Comparison of ENCODE assay signal across 10 cellular contexts in the genomic region with DNA sequence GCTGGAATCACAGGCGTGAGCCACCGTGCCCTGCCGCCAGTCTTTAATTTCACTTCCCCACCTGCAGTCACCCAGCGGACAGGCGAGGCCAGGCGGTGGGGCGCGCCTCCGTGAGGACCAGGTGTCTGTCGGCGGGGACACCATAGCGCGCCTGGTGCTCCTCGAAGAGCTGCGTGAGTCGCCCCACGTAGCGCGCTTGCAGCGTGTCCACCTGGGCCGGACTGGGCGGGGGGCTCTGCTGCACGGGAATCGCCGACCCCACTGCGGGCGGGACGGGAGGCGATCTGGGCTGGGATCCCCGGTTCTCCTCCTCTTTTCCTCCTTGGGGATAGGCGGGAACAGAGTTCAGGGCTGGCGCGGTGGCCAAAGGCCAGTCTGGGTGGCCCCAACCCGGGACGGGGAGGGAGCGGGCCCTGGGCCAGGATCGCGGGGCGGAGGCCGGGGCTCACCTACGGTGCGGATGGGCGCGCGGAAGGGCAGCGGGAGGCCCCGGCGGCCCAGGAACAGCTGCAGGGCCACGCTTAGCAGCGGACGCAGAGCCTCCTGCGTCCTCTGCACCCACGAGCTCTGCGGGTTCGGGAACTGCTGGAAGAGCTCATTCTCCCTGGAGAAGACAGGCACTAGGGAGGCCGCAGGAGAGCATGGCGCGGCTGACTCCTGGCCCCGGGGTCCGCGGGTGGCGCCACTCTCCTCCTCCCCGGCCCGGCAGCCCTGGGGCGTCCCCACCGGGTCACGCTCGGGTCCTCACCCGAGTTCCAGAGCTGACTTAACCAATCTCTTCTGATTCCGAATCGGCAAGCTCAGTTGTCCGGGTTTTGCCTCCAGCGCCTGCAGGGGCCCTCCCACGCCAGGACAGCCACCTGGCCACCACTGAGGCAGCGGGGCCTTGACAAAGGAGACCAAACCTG. TPM values are rescaled to one million over a fixed set of nuclear protein-coding genes. Genes with fewer than 3 reads are reported as not detected.
DNase-seq lines count a peak whose midpoint lies in the region; ATAC-seq and TF ChIP-seq lines count a peak whose summit lies in the region.
"Had no signal": no experiment of that assay in that cellular context is flagged by ENCODE, and none has a peak within 500 bp of the region (broad histone marks: within the 10 kb centered on the region; RNA-seq: fewer than 3 reads in every experiment).

No MANE protein-coding gene starts in this region.

- H3K27ac Mint-ChIP-seq in effector memory CD8-positive, alpha-beta T cell = no peak overlapping the region
- no peak overlapping the region for H3K27ac Mint-ChIP-seq in neural progenitor cell
- no peak overlapping the region for H3K27ac Mint-ChIP-seq in CD4-positive, alpha-beta T cell
- no peak overlapping the region for H3K27ac Mint-ChIP-seq in osteocyte (ENCODE audit: unreplicated experiment)

- H3K27me3 ChIP-seq in HUES48 (ENCODE audit: control insufficient read depth, insufficient read depth, low read length) (peaks cover 18% of the 10 kb centered on the region), neural progenitor cell (peaks cover 42% of the 10 kb centered on the region)
- peaks cover 24% of the 10 kb centered on the region for H3K27me3 ChIP-seq in CD4-positive, alpha-beta T cell (ENCODE audit: control insufficient read depth, insufficient read depth, low read length)

- H3K9ac ChIP-seq in HUES48 (ENCODE audit: low read depth, low read length) (no peak overlapping the region), neural progenitor cell (no peak overlapping the region)

- DNase-seq in effector memory CD8-positive, alpha-beta T cell = no peak
- peak; percentile 40 for DNase-seq in neural progenitor cell (ENCODE audit: low spot score)
- no peak for DNase-seq in CD4-positive, alpha-beta T cell
- DNase-seq in NCI-H510A (lab: John Stamatoyannopoulos, UW) = no peak
- no peak for DNase-seq in osteocyte (ENCODE audit: extremely low spot score, unreplicated experiment)
- DNase-seq: EL, OCI-M1 had no signal

- 0 out of 2 replicates have a peak, but pooled peaks cover 2% of the 10 kb centered on the region for H3K36me3 ChIP-seq in HUES48 (ENCODE audit: control insufficient read depth, insufficient read depth, low read length)
- no peaks in the 10 kb centered on the region for H3K36me3 ChIP-seq in neural progenitor cell

- peak; percentile 41 for ATAC-seq in effector memory CD8-positive, alpha-beta T cell (replicated peaks)
- no peak for ATAC-seq in CD4-positive, alpha-beta T cell (ENCODE audit: poor library complexity)

- H3F3A ChIP-seq in neural progenitor cell (ENCODE audit: low read depth) = no peaks in the 10 kb centered on the region

- H3K27ac ChIP-seq in HUES48 (ENCODE audit: low read depth, low read length) (no peak overlapping the region), neural progenitor cell (no peak overlapping the region)
- no peak overlapping the region for H3K27ac ChIP-seq in CD4-positive, alpha-beta T cell (ENCODE audit: low read depth, low read length)
- H3K27ac ChIP-seq: ascending aorta had no signal

- POLR2A ChIA-PET in CD4-positive, alpha-beta T cell (lab: Charles Lee) = interaction anchor here (1.4 kb wide), 1 partner anchor 16 kb away, joined by 4 read pairs; a partner anchor contains a TSS

- CTCF ChIA-PET in CD4-positive, alpha-beta T cell (lab: Charles Lee) = interaction anchor here (0.5 kb wide), 2 partner anchors 19 to 303 kb away, joined by 3 to 5 read pairs; no protein-coding TSS in a partner anchor

- peaks cover 0 to 10% of the 10 kb centered on the region in 2 donors for H3K4me1 Mint-ChIP-seq in effector memory CD8-positive, alpha-beta T cell (ENCODE audit: low read depth in 2 of 2)
- H3K4me1 Mint-ChIP-seq in neural progenitor cell (peaks cover 6% of the 10 kb centered on the region), osteocyte (ENCODE audit: unreplicated experiment) (peaks cover 3% of the 10 kb centered on the region)
- peaks cover 15% of the 10 kb centered on the region for H3K4me1 Mint-ChIP-seq in CD4-positive, alpha-beta T cell (ENCODE audit: low read depth)

- H3K36me3 Mint-ChIP-seq in effector memory CD8-positive, alpha-beta T cell (ENCODE audit: insufficient read depth) = no peaks in the 10 kb centered on the region
- no peaks in the 10 kb centered on the region for H3K36me3 Mint-ChIP-seq in neural progenitor cell
- H3K36me3 Mint-ChIP-seq in CD4-positive, alpha-beta T cell (ENCODE audit: low read depth) = peaks cover 4% of the 10 kb centered on the region
- peaks cover 10% of the 10 kb centered on the region for H3K36me3 Mint-ChIP-seq in osteocyte (ENCODE audit: unreplicated experiment)

- H3K4me1 ChIP-seq in HUES48 (ENCODE audit: control insufficient read depth, insufficient read depth, low read length) (peaks cover 10% of the 10 kb centered on the region), neural progenitor cell (no peaks in the 10 kb centered on the region)

- peaks cover 29 to 51% of the 10 kb centered on the region in 2 donors for H3K27me3 Mint-ChIP-seq in effector memory CD8-positive, alpha-beta T cell
- H3K27me3 Mint-ChIP-seq in neural progenitor cell (ENCODE audit: insufficient read depth, low read depth) (peaks cover 26% of the 10 kb centered on the region), osteocyte (ENCODE audit: unreplicated experiment) (peaks cover 13% of the 10 kb centered on the region)
- peaks cover 40% of the 10 kb centered on the region for H3K27me3 Mint-ChIP-seq in CD4-positive, alpha-beta T cell

- peak overlapping the region; percentile 27 to 63 for H3K4me3 Mint-ChIP-seq in effector memory CD8-positive, alpha-beta T cell
- no peak overlapping the region for H3K4me3 Mint-ChIP-seq in neural progenitor cell
- no peak overlapping the region for H3K4me3 Mint-ChIP-seq in CD4-positive, alpha-beta T cell
- no peak overlapping the region for H3K4me3 Mint-ChIP-seq in osteocyte (ENCODE audit: unreplicated experiment)

- intact Hi-C loops in CD4-positive, alpha-beta T cell (cut with DNase I, micrococcal nuclease) = no loop called here

- peak overlapping the region; percentile 54 for H2AFZ ChIP-seq in neural progenitor cell (replicated peaks)

- H4K20me1 ChIP-seq in neural progenitor cell (ENCODE audit: low read depth) = no peaks in the 10 kb centered on the region

- TF ChIP-seq CTCF in neural progenitor cell (IDR thresholded peaks at IDR 0.05) = no peak
- TF ChIP-seq CTCF in CD4-positive, alpha-beta T cell (IDR thresholded peaks at IDR 0.05) = no peak
- TF ChIP-seq CTCF in osteocyte (IDR thresholded peaks at IDR 0.05) = no peak

- no peaks in the 10 kb centered on the region for H3K79me2 ChIP-seq in neural progenitor cell (ENCODE audit: low read depth)

- peak overlapping the region; percentile 75 for H3K4me2 ChIP-seq in neural progenitor cell

- H3K9me3 Mint-ChIP-seq in effector memory CD8-positive, alpha-beta T cell = no peaks in the 10 kb centered on the region
- H3K9me3 Mint-ChIP-seq in neural progenitor cell (no peaks in the 10 kb centered on the region), osteocyte (ENCODE audit: unreplicated experiment) (no peaks in the 10 kb centered on the region)
- no peaks in the 10 kb centered on the region for H3K9me3 Mint-ChIP-seq in CD4-positive, alpha-beta T cell

- H3K4me3 ChIP-seq in HUES48 (ENCODE audit: low read depth, low read length) (peak overlapping the region; percentile 58), neural progenitor cell (peak overlapping the region; percentile 44)

- H3K9me3 ChIP-seq in HUES48 (ENCODE audit: control insufficient read depth, insufficient read depth, low read length) (no peaks in the 10 kb centered on the region), neural progenitor cell (ENCODE audit: low read depth) (no peaks in the 10 kb centered on the region)
- H3K9me3 ChIP-seq in CD4-positive, alpha-beta T cell (ENCODE audit: control insufficient read depth, low read length) = no peaks in the 10 kb centered on the region
- H3K9me3 ChIP-seq: ascending aorta had no signal

RNA-seq across cellular contexts. Expression of a gene that starts 1.1 kb away (rescaled TPM):
- total RNA-seq in neural progenitor cell (ENCODE audit: low replicate concordance) = not detected in 2 replicates
- total RNA-seq in CD4-positive, alpha-beta T cell = under 1 TPM in 1 of 2 experiments, not detected in 1; 0.11 TPM
- not detected in 2 replicates for total RNA-seq in osteocyte
- total RNA-seq: ascending aorta, M059J had no signal

RNA-seq across cellular contexts. Expression of a gene that starts 15.4 kb away (rescaled TPM):
- total RNA-seq in neural progenitor cell (ENCODE audit: low replicate concordance) (9.4 and 19.9 TPM in 2 replicates), osteocyte (110 and 130 TPM in 2 replicates)
- total RNA-seq in CD4-positive, alpha-beta T cell = 10 to 100 TPM; 13.8 to 15.9 TPM

RNA-seq across cellular contexts. Expression of a gene that starts 16.0 kb away (rescaled TPM):
- 39.1 and 52.9 TPM in 2 replicates for total RNA-seq in neural progenitor cell (ENCODE audit: low replicate concordance)
- 10 to 100 TPM; 28.4 to 30.6 TPM for total RNA-seq in CD4-positive, alpha-beta T cell
- total RNA-seq in osteocyte = 64.0 and 66.9 TPM in 2 replicates

RNA-seq across cellular contexts. Expression of a gene that starts 21.9 kb away (rescaled TPM):
- total RNA-seq in neural progenitor cell (ENCODE audit: low replicate concordance) (0.28 TPM in 1 of 2 replicates, not detected in the other), osteocyte (0.16 TPM in 1 of 2 replicates, not detected in the other)
- total RNA-seq in CD4-positive, alpha-beta T cell = not detected
- total RNA-seq: ascending aorta had no signal

RNA-seq across cellular contexts. Expression of a gene that starts 35.7 kb away (rescaled TPM):
- total RNA-seq in neural progenitor cell (ENCODE audit: low replicate concordance) (1.2 and 4.6 TPM in 2 replicates), osteocyte (10.9 and 11.4 TPM in 2 replicates)
- total RNA-seq in CD4-positive, alpha-beta T cell = 10 to 100 TPM; 12.6 to 15.2 TPM

Comparison
In these comparisons a context has a peak if more than half of its experiments do, and no peak if none do; other contexts are left out.
1. H3K4me3 Mint-ChIP-seq: peak in effector memory CD8-positive, alpha-beta T cell (2 of 2); none in neural progenitor cell (single experiment), CD4-positive, alpha-beta T cell (single experiment) and osteocyte (single experiment).